Comparison of ENCODE assay signal across 9 cellular contexts in the genomic region with DNA sequence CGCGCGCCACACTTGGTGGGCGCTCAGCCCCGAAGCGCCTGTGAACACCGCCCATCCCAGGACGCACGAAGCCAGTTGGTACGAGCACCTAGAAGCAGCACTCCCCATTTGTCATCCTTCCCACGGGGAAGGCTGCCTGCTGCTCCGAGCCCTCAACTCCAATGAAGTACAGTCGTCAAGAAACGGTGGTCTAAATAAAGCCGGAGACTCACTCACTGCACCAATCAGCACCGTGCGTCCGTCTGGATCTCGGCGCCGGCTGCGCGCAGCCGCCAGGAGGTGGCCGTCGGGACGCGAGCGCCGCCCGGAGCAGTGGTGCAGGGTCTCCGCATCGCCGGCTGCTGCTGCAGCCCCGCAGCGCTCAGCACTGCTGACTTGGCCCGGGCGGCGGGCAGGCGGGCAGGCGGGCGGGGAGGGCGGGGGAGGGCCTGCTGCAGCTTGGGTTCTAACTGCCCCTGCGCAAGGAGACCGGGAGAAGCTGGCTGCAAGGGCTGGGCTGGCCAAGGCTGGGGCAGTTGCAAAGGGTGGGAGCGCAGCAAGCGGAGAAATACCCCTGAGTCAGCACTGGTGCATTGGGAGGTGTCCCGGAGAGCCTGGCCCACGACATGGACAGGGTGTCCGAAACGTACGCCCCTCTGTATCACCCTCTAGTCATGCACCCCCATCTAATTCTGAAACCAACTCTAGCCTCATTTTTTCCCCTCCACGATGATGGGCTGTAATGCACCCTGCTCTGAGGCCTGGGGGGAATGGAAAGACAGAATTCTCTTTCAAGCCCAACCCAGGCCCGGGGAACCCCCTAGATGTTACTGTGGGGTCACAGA. TPM values are rescaled to one million over a fixed set of nuclear protein-coding genes. Genes with fewer than 3 reads are reported as not detected.
DNase-seq lines count a peak whose midpoint lies in the region; ATAC-seq, FAIRE-seq and TF ChIP-seq lines count a peak whose summit lies in the region.
"Had no signal": no experiment of that assay in that cellular context is flagged by ENCODE, and none has a peak within 500 bp of the region (broad histone marks: within the 10 kb centered on the region; RNA-seq: fewer than 3 reads in every experiment).

No MANE protein-coding gene starts in this region.

- H3K36me3 ChIP-seq in lower lobe of right lung = no peaks in the 10 kb centered on the region

- peak; percentile 58 for FAIRE-seq in GM12892 (lab: Jason Lieb, UNC)
- FAIRE-seq: colon had no signal

- ATAC-seq in lower lobe of right lung (no peak), HG03280 (IDR thresholded peaks at IDR 0.05; ENCODE audit: unreplicated experiment) (no peak), HG02970 (IDR thresholded peaks at IDR 0.05; ENCODE audit: low FRiP score, unreplicated experiment) (no peak)

- H3K9me3 ChIP-seq in lower lobe of right lung = no peaks in the 10 kb centered on the region

- H3K4me3 ChIP-seq in cardiac fibroblast (replicated peaks in 1 of 2; ENCODE audit: low read depth in 2 of 2, low read length in 2 of 2) = peak overlapping the region in 1 of 2 donors; percentile 37
- H3K4me3 ChIP-seq in lower lobe of right lung = peak overlapping the region; percentile 14

- peaks cover 60% of the 10 kb centered on the region for H3K27me3 ChIP-seq in lower lobe of right lung (ENCODE audit: low read depth)

- H3K27ac ChIP-seq in 22Rv1 (no peak overlapping the region), lower lobe of right lung (no peak overlapping the region)

- TF ChIP-seq CTCF in 22Rv1 (IDR thresholded peaks at IDR 0.05) (peak; percentile 30), cardiac fibroblast (IDR thresholded peaks at IDR 0.05; ENCODE audit: low read depth, low read length) (no peak), lower lobe of right lung (IDR thresholded peaks at IDR 0.05) (no peak)

- no peak for TF ChIP-seq POLR2A in GM12892 (IDR thresholded peaks at IDR 0.05; ENCODE audit: low read depth, low read length)

- peaks cover 37% of the 10 kb centered on the region for H3K4me1 ChIP-seq in lower lobe of right lung

- intact Hi-C loops in lower lobe of right lung (cut with DNase I) = loop anchor here (10.0 kb wide), 1 partner anchor 54 kb away; no protein-coding TSS in a partner anchor

- DNase-seq in GM12892 (ENCODE audit: insufficient read length) = no peak
- peak; percentile 44 to 49 for DNase-seq in cardiac fibroblast (ENCODE audit: low read depth in 2 of 2)
- DNase-seq in lower lobe of right lung = no peak
- DNase-seq in T-helper 9 cell = no peak
- DNase-seq in activated CD4-positive, alpha-beta T cell treated with anti-CD3 and anti-CD28 coated beads for 4 hours = no peak

RNA-seq across cellular contexts. Expression of a gene that starts 35.8 kb away (rescaled TPM):
- polyA plus RNA-seq in GM12892 (2012; ENCODE audit: missing spikeins) = 6.6 TPM
- total RNA-seq in lower lobe of right lung = 40.7 TPM

Comparison
In these comparisons a context has a peak if more than half of its experiments do, and no peak if none do; other contexts are left out.
1. DNase-seq: peak in cardiac fibroblast (2 of 2); none in GM12892 (single experiment), lower lobe of right lung (single experiment), T-helper 9 cell (single experiment) and activated CD4-positive, alpha-beta T cell treated with anti-CD3 and anti-CD28 coated beads for 4 hours (0 of 2).